ENCODE assay signal across 27 cellular contexts in genomic region chr3:54964081-54964480, GRCh38. TPM values are rescaled to one million over a fixed set of nuclear protein-coding genes. Genes with fewer than 3 reads are reported as not detected.
"Had no signal": no experiment of that assay in that cellular context is flagged by ENCODE, and none has a peak within 500 bp of the region (broad histone marks: within the 10 kb centered on the region; RNA-seq: fewer than 3 reads in every experiment).

No MANE protein-coding gene starts in this region.

- H3K27me3 ChIP-seq: ascending aorta, body of pancreas, SJCRH30 had no signal

- H3K4me1 Mint-ChIP-seq: activated CD4-positive, alpha-beta memory T cell treated with anti-CD3 and anti-CD28 coated beads, Interleukin-2, amount 10 ng/mL, durations not matched to agents 7 days and 5 days; activated CD4-positive, alpha-beta T cell treated with anti-CD3 and anti-CD28 coated beads, Interleukin-2, amount 10 ng/mL, durations not matched to agents 7 days and 5 days; activated naive CD4-positive, alpha-beta T cell treated with anti-CD3 and anti-CD28 coated beads, Interleukin-2, amount 50 U/mL, for 24 hours had no signal

- H3K27ac Mint-ChIP-seq: activated CD4-positive, alpha-beta memory T cell treated with anti-CD3 and anti-CD28 coated beads, Interleukin-2, amount 10 ng/mL, durations not matched to agents 7 days and 5 days; activated CD4-positive, alpha-beta T cell treated with anti-CD3 and anti-CD28 coated beads, Interleukin-2, amount 10 ng/mL, durations not matched to agents 7 days and 5 days; activated naive CD4-positive, alpha-beta T cell treated with anti-CD3 and anti-CD28 coated beads, Interleukin-2, amount 50 U/mL, for 24 hours; T-helper 1 cell treated with Interleukin-12 subunit alpha and Interleukin-12 subunit beta and Interleukin-4 antibody, amounts not matched to agents 30 μg/mL and 1 μg/mL, for 36 hours had no signal

- H3K36me3 ChIP-seq: ascending aorta, SJCRH30 had no signal

- H3K4me3 ChIP-seq: ascending aorta, body of pancreas, SJCRH30 had no signal

- H3K9me3 ChIP-seq: ascending aorta, body of pancreas, SJCRH30 had no signal

- ATAC-seq: body of pancreas, Panc1 had no signal

- H3K36me3 Mint-ChIP-seq: activated naive CD4-positive, alpha-beta T cell treated with anti-CD3 and anti-CD28 coated beads, Interleukin-2, amount 50 U/mL, for 24 hours had no signal

- H3K4me3 Mint-ChIP-seq: activated CD4-positive, alpha-beta memory T cell treated with anti-CD3 and anti-CD28 coated beads, Interleukin-2, amount 10 ng/mL, durations not matched to agents 7 days and 5 days; activated CD4-positive, alpha-beta T cell treated with anti-CD3 and anti-CD28 coated beads, Interleukin-2, amount 10 ng/mL, durations not matched to agents 7 days and 5 days; activated naive CD4-positive, alpha-beta T cell treated with anti-CD3 and anti-CD28 coated beads, Interleukin-2, amount 50 U/mL, for 24 hours; T-helper 1 cell treated with Interleukin-12 subunit alpha and Interleukin-12 subunit beta and Interleukin-4 antibody, amounts not matched to agents 30 μg/mL and 1 μg/mL, for 36 hours had no signal

- DNase-seq: activated CD4-positive, alpha-beta memory T cell treated with anti-CD3 and anti-CD28 coated beads, Interleukin-2, amount 10 ng/mL, durations not matched to agents 7 days and 5 days; activated CD4-positive, alpha-beta T cell treated with anti-CD3 and anti-CD28 coated beads, Interleukin-2, amount 10 ng/mL, durations not matched to agents 7 days and 5 days; activated CD4-positive, CD25-positive, alpha-beta regulatory T cell; activated CD8-positive, alpha-beta memory T cell treated with anti-CD3 and anti-CD28 coated beads, Interleukin-2, amount 50 U/mL, for 4 hours; activated T-cell treated with anti-CD3 and anti-CD28 coated beads, Interleukin-2, amount 50 U/mL, for 1 hour; body of pancreas; central memory CD4-positive, alpha-beta T cell; KG1; NCI-H1092; NCI-H1417; NCI-H1930; NCI-H2171; NCI-H2227 treated with DMSO at 0.1 percent for 48 hours; NCI-H446 treated with DMSO at 0.1 percent for 48 hours; NCI-H524 treated with DMSO at 0.1 percent for 48 hours; NCI-H774; NK-92 treated with Interleukin-12 subunit alpha and Interleukin-12 subunit beta, amount 100 ng/mL, for 24 hours; Right ventricle myocardium superior; SJCRH30 had no signal

- H3K27ac ChIP-seq: ascending aorta, body of pancreas, RWPE1, SJCRH30 had no signal

- H3K4me1 ChIP-seq: ascending aorta had no signal

- H3K27me3 Mint-ChIP-seq: activated CD4-positive, alpha-beta memory T cell treated with anti-CD3 and anti-CD28 coated beads, Interleukin-2, amount 10 ng/mL, durations not matched to agents 7 days and 5 days; activated CD4-positive, alpha-beta T cell treated with anti-CD3 and anti-CD28 coated beads, Interleukin-2, amount 10 ng/mL, durations not matched to agents 7 days and 5 days had no signal

- H3K9me3 Mint-ChIP-seq: activated CD4-positive, alpha-beta T cell treated with anti-CD3 and anti-CD28 coated beads, Interleukin-2, amount 10 ng/mL, durations not matched to agents 7 days and 5 days; activated naive CD4-positive, alpha-beta T cell treated with anti-CD3 and anti-CD28 coated beads, Interleukin-2, amount 50 U/mL, for 24 hours; T-helper 1 cell treated with Interleukin-12 subunit alpha and Interleukin-12 subunit beta and Interleukin-4 antibody, amounts not matched to agents 30 μg/mL and 1 μg/mL, for 36 hours had no signal

RNA-seq across cellular contexts. Expression of gene LRTM1, which starts 36.2 kb away (rescaled TPM):
- total RNA-seq: activated CD4-positive, alpha-beta memory T cell treated with anti-CD3 and anti-CD28 coated beads, Interleukin-2, amount 10 ng/mL, durations not matched to agents 7 days and 5 days; activated CD4-positive, alpha-beta T cell treated with anti-CD3 and anti-CD28 coated beads, Interleukin-2, amount 10 ng/mL, durations not matched to agents 7 days and 5 days; ascending aorta; body of pancreas; bronchial epithelial cell; LHCN-M2; M059J; Right ventricle myocardium superior had no signal
